10 cellular contexts compared by ENCODE assay signal in the genomic region with DNA sequence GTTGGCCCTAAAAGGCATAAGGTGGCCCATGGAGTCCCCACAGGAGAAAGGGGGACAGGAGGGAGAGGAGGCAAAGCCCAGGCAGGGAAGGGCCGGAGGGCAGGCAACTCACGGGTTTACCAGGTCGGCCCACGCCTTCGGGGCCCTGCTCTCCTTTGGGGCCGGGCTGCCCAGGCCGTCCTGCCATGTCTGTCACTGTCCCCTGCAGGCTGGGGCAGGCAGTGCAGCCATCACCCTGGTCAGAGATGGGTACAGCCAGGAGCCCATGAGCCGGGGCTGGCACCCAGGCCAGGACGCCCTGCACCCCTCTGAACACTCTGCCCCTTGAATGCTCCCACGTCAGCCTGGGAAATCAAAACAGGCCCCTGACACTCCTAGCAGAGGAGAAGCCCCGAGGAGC. TPM values are rescaled to one million over a fixed set of nuclear protein-coding genes. Genes with fewer than 3 reads are reported as not detected.
DNase-seq lines count a peak whose midpoint lies in the region; ATAC-seq, FAIRE-seq and TF ChIP-seq lines count a peak whose summit lies in the region.
"Had no signal": no experiment of that assay in that cellular context is flagged by ENCODE, and none has a peak within 500 bp of the region (broad histone marks: within the 10 kb centered on the region; RNA-seq: fewer than 3 reads in every experiment).

No MANE protein-coding gene starts in this region.

- H3K4me1 ChIP-seq in A549 (peaks cover 9% of the 10 kb centered on the region), kidney (ENCODE audit: control insufficient read depth in 1 of 2, insufficient read depth in 1 of 2, low read depth in 1 of 2, low read length in 2 of 2) (no peaks in the 10 kb centered on the region)

- intact Hi-C loops in kidney (cut with DNase I): no loop called here

- H3K27ac ChIP-seq in A549: peak overlapping the region in 1 of 2 experiments; percentile 63; a peak in 2 of 6 replicates
- H3K27ac ChIP-seq in VCaP: no peak overlapping the region
- H3K27ac ChIP-seq in kidney (ENCODE audit: low read depth in 2 of 2, low read length in 2 of 2): no peak overlapping the region

- POLR2A ChIA-PET in A549 (lab: Yijun Ruan, JAX): no interaction called here

- TF ChIP-seq POLR2A in A549 (IDR thresholded peaks at IDR 0.05; ENCODE audit: low read length): no peak

- H3K36me3 ChIP-seq in kidney (ENCODE audit: control insufficient read depth in 1 of 2, insufficient read depth in 2 of 2, low read length in 2 of 2): no peaks in the 10 kb centered on the region

- no peak for TF ChIP-seq EP300 in A549 (IDR thresholded peaks at IDR 0.05)

- 59% methylated on average over 4 of the region's 11 CpGs for WGBS in A549 (ENCODE audit: missing lambda C conversion rate)

- peak in 1 of 2 experiments; percentile 22; a peak in 1 of 5 replicates for TF ChIP-seq RAD21 in A549 (conservative IDR thresholded peaks at IDR 0.05 in 1 of 2, IDR thresholded peaks at IDR 0.05 in 1 of 2)

- H3K4me3 ChIP-seq in A549: no peak overlapping the region
- no peak overlapping the region for H3K4me3 ChIP-seq in GM12875 (ENCODE audit: low read depth, low read length)
- H3K4me3 ChIP-seq in kidney (ENCODE audit: low read length in 2 of 2): no peak overlapping the region

- no peak for FAIRE-seq in A549 (lab: Jason Lieb, UNC)
- FAIRE-seq in kidney (lab: Jason Lieb, UNC): no peak

- peak; percentile 69 to 93; a peak in 4 of 6 replicates for ATAC-seq in A549
- no peak for ATAC-seq in GM18858 (IDR thresholded peaks at IDR 0.05; ENCODE audit: unreplicated experiment)
- ATAC-seq in HG03439 (IDR thresholded peaks at IDR 0.05; ENCODE audit: unreplicated experiment): no peak

- H3K4me2 ChIP-seq in A549: no peak overlapping the region

- H3K9me3 ChIP-seq in A549: no peaks in the 10 kb centered on the region
- no peaks in the 10 kb centered on the region for H3K9me3 ChIP-seq in kidney (ENCODE audit: control insufficient read depth in 1 of 2, low read length in 2 of 2)

- DNase-seq in A549 (ENCODE audit: low read depth in 1 of 2, low spot score in 1 of 2) (no peak), kidney (no peak), A172 (ENCODE audit: low spot score) (no peak), hippocampal formation (lab: John Stamatoyannopoulos, UW) (no peak)
- DNase-seq: amygdala, T-helper 1 cell had no signal

- CTCF ChIA-PET in A549 (lab: Yijun Ruan, JAX): interaction anchor here (1.0 to 1.3 kb wide), 3 partner anchors 14 to 21 kb away, joined by 3 to 6 read pairs (median 5); no protein-coding TSS in a partner anchor

- H3K9ac ChIP-seq in kidney (ENCODE audit: low read length in 2 of 2): no peak overlapping the region

- TF ChIP-seq CTCF in A549 (IDR thresholded peaks at IDR 0.05): 0 out of 3 replicates have a peak, but pooled peaks have one; percentile 12
- peak; percentile 74 for TF ChIP-seq CTCF in GM12875 (IDR thresholded peaks at IDR 0.05; ENCODE audit: borderline replicate concordance, insufficient read depth, low read depth, low read length)
- peak; percentile 58 for TF ChIP-seq CTCF in VCaP (conservative IDR thresholded peaks at IDR 0.05)
- peak; percentile 29 for TF ChIP-seq CTCF in kidney (IDR thresholded peaks at IDR 0.05; ENCODE audit: borderline replicate concordance, extremely low read depth, insufficient read depth)

TF ChIP-seq in A549, 52 proteins besides CTCF, POLR2A, EP300 and RAD21:
- TF ChIP-seq PHF8 (IDR thresholded peaks at IDR 0.05; ENCODE audit: borderline replicate concordance, low read depth): no peak
- no peak for TF ChIP-seq HEYL (CRISPR knock-in tag; IDR thresholded peaks at IDR 0.05)
- no peak for TF ChIP-seq ESRRA (IDR thresholded peaks at IDR 0.05; ENCODE audit: borderline replicate concordance, low read length)
- no peak for TF ChIP-seq POLR2AphosphoS2 (conservative IDR thresholded peaks at IDR 0.05; ENCODE audit: low read length)
- TF ChIP-seq SREBF2 (IDR thresholded peaks at IDR 0.05): no peak
- TF ChIP-seq, protein P1, sequence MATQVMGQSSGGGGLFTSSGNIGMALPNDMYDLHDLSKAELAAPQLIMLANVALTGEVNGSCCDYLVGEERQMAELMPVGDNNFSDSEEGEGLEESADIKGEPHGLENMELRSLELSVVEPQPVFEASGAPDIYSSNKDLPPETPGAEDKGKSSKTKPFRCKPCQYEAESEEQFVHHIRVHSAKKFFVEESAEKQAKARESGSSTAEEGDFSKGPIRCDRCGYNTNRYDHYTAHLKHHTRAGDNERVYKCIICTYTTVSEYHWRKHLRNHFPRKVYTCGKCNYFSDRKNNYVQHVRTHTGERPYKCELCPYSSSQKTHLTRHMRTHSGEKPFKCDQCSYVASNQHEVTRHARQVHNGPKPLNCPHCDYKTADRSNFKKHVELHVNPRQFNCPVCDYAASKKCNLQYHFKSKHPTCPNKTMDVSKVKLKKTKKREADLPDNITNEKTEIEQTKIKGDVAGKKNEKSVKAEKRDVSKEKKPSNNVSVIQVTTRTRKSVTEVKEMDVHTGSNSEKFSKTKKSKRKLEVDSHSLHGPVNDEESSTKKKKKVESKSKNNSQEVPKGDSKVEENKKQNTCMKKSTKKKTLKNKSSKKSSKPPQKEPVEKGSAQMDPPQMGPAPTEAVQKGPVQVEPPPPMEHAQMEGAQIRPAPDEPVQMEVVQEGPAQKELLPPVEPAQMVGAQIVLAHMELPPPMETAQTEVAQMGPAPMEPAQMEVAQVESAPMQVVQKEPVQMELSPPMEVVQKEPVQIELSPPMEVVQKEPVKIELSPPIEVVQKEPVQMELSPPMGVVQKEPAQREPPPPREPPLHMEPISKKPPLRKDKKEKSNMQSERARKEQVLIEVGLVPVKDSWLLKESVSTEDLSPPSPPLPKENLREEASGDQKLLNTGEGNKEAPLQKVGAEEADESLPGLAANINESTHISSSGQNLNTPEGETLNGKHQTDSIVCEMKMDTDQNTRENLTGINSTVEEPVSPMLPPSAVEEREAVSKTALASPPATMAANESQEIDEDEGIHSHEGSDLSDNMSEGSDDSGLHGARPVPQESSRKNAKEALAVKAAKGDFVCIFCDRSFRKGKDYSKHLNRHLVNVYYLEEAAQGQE (IDR thresholded peaks at IDR 0.05): no peak
- TF ChIP-seq HOXB5 (CRISPR knock-in tag; IDR thresholded peaks at IDR 0.05): no peak
- TF ChIP-seq RCOR1 (IDR thresholded peaks at IDR 0.05; ENCODE audit: low read depth, low read length): no peak
- TF ChIP-seq CEBPB (IDR thresholded peaks at IDR 0.05): no peak
- TF ChIP-seq HOXB13 (CRISPR knock-in tag; IDR thresholded peaks at IDR 0.05; ENCODE audit: low read depth): no peak
- TF ChIP-seq, protein P2, sequence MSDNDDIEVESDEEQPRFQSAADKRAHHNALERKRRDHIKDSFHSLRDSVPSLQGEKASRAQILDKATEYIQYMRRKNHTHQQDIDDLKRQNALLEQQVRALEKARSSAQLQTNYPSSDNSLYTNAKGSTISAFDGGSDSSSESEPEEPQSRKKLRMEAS (IDR thresholded peaks at IDR 0.05): no peak

RNA-seq across cellular contexts. Expression of a gene that starts 19.8 kb away (rescaled TPM):
- polyA plus RNA-seq in A549 (2011; rRNA removed): 1.4 and 1.5 TPM in 2 replicates
- polyA plus RNA-seq in A549 (2012; cell fraction: cytosol; rRNA removed): 2.4 and 3.5 TPM in 2 replicates
- 15.3 and 19.1 TPM in 2 replicates for polyA plus RNA-seq in A549 (2012; cell fraction: nucleus; rRNA removed)
- 8.1 to 11.1 TPM (median 10.4 TPM) in 3 replicates for polyA plus RNA-seq in A549 (2017; fragmentation: RNase III; extraction: RNeasy Plus Mini Kit Qiagen cat#74134 plus additional on column Dnase treatment)
- polyA minus RNA-seq in A549 (2011; rRNA and poly(A)+ RNA removed): 0.95 and 1.4 TPM in 2 replicates
- 29.0 TPM for total RNA-seq in kidney
- polyA plus RNA-seq in kidney (ENCODE audit: insufficient read depth, low read depth, low replicate concordance): 9.2 TPM
- 12.7 and 26.2 TPM in 2 replicates for total RNA-seq in A172 (2014; rRNA removed; shearing (Covaris generic))

RNA-seq across cellular contexts. Expression of a gene that starts 39.3 kb away (rescaled TPM):
- polyA plus RNA-seq in A549 (2011; rRNA removed) (47.6 and 62.9 TPM in 2 replicates), A549 (2017; fragmentation: RNase III; extraction: RNeasy Plus Mini Kit Qiagen cat#74134 plus additional on column Dnase treatment) (37.3 to 38.5 TPM (median 38.3 TPM) in 3 replicates), kidney (ENCODE audit: insufficient read depth, low read depth, low replicate concordance) (120 TPM)
- polyA plus RNA-seq in A549 (2012; cell fraction: cytosol; rRNA removed): 50.9 and 68.0 TPM in 2 replicates
- 62.3 and 63.1 TPM in 2 replicates for polyA plus RNA-seq in A549 (2012; cell fraction: nucleus; rRNA removed)
- polyA minus RNA-seq in A549 (2011; rRNA and poly(A)+ RNA removed): 78.5 and 82.1 TPM in 2 replicates
- 69.0 TPM for total RNA-seq in kidney
- 62.2 and 62.7 TPM in 2 replicates for total RNA-seq in A172 (2014; rRNA removed; shearing (Covaris generic))

Comparison
In these comparisons a context has a peak if more than half of its experiments do, and no peak if none do; other contexts are left out.
1. ATAC-seq: peak in A549 (2 of 2); none in GM18858 (single experiment) and HG03439 (single experiment).
2. CTCF ChIP-seq: peak in every context shown above with its lines; median percentile 74 in GM12875; 58 in VCaP; 29 in kidney; 12 in A549.